Comparison of ENCODE assay signal across 11 cellular contexts in the genomic region with DNA sequence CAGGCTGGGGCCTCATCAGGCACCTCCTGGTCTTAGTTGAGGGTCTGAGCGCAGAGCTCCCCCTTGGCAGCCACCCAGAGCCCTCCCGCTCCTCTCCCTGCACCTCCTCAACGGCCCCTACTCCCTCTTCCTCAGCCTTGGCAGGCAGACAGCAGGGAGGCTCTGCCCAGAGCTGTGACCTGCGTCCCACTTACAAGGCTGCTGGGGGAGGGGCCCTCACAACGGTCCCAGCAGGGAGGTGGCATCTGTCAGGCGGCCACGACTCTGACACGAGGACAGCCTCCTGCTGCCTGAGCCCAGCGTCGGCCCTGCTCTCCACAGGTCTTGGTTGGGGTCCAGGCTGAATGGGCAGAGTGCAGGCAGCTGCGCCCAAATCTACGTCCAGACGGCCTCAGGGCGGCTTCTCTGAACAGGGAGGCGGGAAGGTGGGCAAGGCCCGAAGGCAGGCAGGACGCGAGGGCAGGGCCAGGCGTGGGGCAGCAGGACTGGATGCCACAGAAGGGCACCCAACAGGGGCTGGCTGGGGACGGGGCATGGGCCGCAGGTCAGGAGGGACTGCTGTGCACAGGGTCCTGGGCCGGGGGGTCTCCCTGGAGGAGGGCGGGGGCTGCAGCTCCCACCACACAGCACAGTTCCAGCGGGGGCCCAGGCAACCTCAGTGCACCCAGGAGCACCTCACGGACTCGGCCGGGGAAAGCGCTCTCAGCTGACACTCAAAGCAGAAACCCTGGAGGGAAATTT. TPM values are rescaled to one million over a fixed set of nuclear protein-coding genes. Genes with fewer than 3 reads are reported as not detected.
DNase-seq lines count a peak whose midpoint lies in the region; ATAC-seq and TF ChIP-seq lines count a peak whose summit lies in the region.
"Had no signal": no experiment of that assay in that cellular context is flagged by ENCODE, and none has a peak within 500 bp of the region (broad histone marks: within the 10 kb centered on the region; RNA-seq: fewer than 3 reads in every experiment).

No MANE protein-coding gene starts in this region.

- TF ChIP-seq EP300 in transverse colon (IDR thresholded peaks at IDR 0.05; ENCODE audit: low read depth) = peak; percentile 51

- no peaks in the 10 kb centered on the region for H3K27me3 ChIP-seq in lower lobe of right lung (ENCODE audit: low read depth)
- no peaks in the 10 kb centered on the region for H3K27me3 ChIP-seq in transverse colon

- peaks cover 19% of the 10 kb centered on the region for H3K4me1 ChIP-seq in lower lobe of right lung
- peaks cover 8 to 30% (median 25%) of the 10 kb centered on the region in 4 donors for H3K4me1 ChIP-seq in transverse colon

- H3K4me3 Mint-ChIP-seq in activated CD8-positive, alpha-beta memory T cell treated with anti-CD3 and anti-CD28 coated beads, Interleukin-2, amount 10 ng/mL, durations not matched to agents 7 days and 5 days = no peak overlapping the region

- peaks cover 16% of the 10 kb centered on the region for H3K4me1 Mint-ChIP-seq in activated CD8-positive, alpha-beta memory T cell treated with anti-CD3 and anti-CD28 coated beads, Interleukin-2, amount 10 ng/mL, durations not matched to agents 7 days and 5 days

- TF ChIP-seq CTCF in choroid plexus epithelial cell (conservative IDR thresholded peaks at IDR 0.05; ENCODE audit: low read depth, low read length) = no peak
- no peak for TF ChIP-seq CTCF in lower lobe of right lung (IDR thresholded peaks at IDR 0.05)
- TF ChIP-seq CTCF in transverse colon (IDR thresholded peaks at IDR 0.05) = no peak

- no peaks in the 10 kb centered on the region for H3K9me3 ChIP-seq in lower lobe of right lung
- H3K9me3 ChIP-seq in transverse colon = no peaks in the 10 kb centered on the region

- peak; percentile 12 for TF ChIP-seq POLR2A in transverse colon (IDR thresholded peaks at IDR 0.05)

- H3K27ac ChIP-seq in lower lobe of right lung (peak overlapping the region; percentile 68), transverse colon (peak overlapping the region; percentile 61 to 78 (median 72))
- H3K27ac ChIP-seq: epithelial cell of prostate had no signal

- peak; percentile 55 for DNase-seq in activated CD8-positive, alpha-beta memory T cell treated with anti-CD3 and anti-CD28 coated beads for 24 hours
- no peak for DNase-seq in activated CD8-positive, alpha-beta memory T cell treated with anti-CD3 and anti-CD28 coated beads, Interleukin-2, amount 10 ng/mL, durations not matched to agents 7 days and 5 days
- DNase-seq in choroid plexus epithelial cell (ENCODE audit: low read depth) (peak; percentile 34), lower lobe of right lung (peak; percentile 76), transverse colon (peak; percentile 86), NCI-H1048 (lab: John Stamatoyannopoulos, UW) (no peak), SW 1271 (lab: John Stamatoyannopoulos, UW) (no peak)
- DNase-seq: H7 had no signal

- no peak overlapping the region for H3K27ac Mint-ChIP-seq in activated CD8-positive, alpha-beta memory T cell treated with anti-CD3 and anti-CD28 coated beads, Interleukin-2, amount 10 ng/mL, durations not matched to agents 7 days and 5 days

- H3K27me3 Mint-ChIP-seq in activated CD8-positive, alpha-beta memory T cell treated with anti-CD3 and anti-CD28 coated beads, Interleukin-2, amount 10 ng/mL, durations not matched to agents 7 days and 5 days = no peaks in the 10 kb centered on the region
- H3K27me3 Mint-ChIP-seq: naive thymus-derived CD8-positive, alpha-beta T cell had no signal

- in situ Hi-C loops in transverse colon (cut with MboI; ENCODE audit: low pct_ligation_motif_present in 1 of 4, low pct_unique_long_range_greater_than_20kb in 1 of 4, low sequenced_read_pairs in 3 of 4) = no loop called here

- intact Hi-C loops in lower lobe of right lung (cut with DNase I) (no loop called here), transverse colon (cut with DNase I; ENCODE audit: low total_unique reads) (no loop called here)

- 74% methylated on average over 23 of the region's 28 CpGs; no CpG with 5 or more reads in 1 of the 2 donors for WGBS in transverse colon (ENCODE audit: low coverage in 1 of 2), 2 donors

- H3K9me3 Mint-ChIP-seq in activated CD8-positive, alpha-beta memory T cell treated with anti-CD3 and anti-CD28 coated beads, Interleukin-2, amount 10 ng/mL, durations not matched to agents 7 days and 5 days (ENCODE audit: low read depth) = no peaks in the 10 kb centered on the region
- H3K9me3 Mint-ChIP-seq: naive thymus-derived CD8-positive, alpha-beta T cell had no signal

- CTCF ChIA-PET in activated CD8-positive, alpha-beta memory T cell treated with anti-CD3 and anti-CD28 coated beads, Interleukin-2, amount 10 ng/mL, durations not matched to agents 7 days and 5 days (lab: Charles Lee) = no interaction called here

- no peak overlapping the region for H3K4me3 ChIP-seq in choroid plexus epithelial cell (ENCODE audit: low read depth, low read length)
- H3K4me3 ChIP-seq in lower lobe of right lung = peak overlapping the region; percentile 8
- H3K4me3 ChIP-seq in transverse colon = no peak overlapping the region

- no peak for ATAC-seq in activated CD8-positive, alpha-beta memory T cell treated with anti-CD3 and anti-CD28 coated beads, Interleukin-2, amount 10 ng/mL, durations not matched to agents 7 days and 5 days
- peak; percentile 20 to 60 for ATAC-seq in lower lobe of right lung
- no peak for ATAC-seq in GM18511 (IDR thresholded peaks at IDR 0.05; ENCODE audit: unreplicated experiment)
- ATAC-seq: naive thymus-derived CD8-positive, alpha-beta T cell had no signal

- H3K36me3 Mint-ChIP-seq in activated CD8-positive, alpha-beta memory T cell treated with anti-CD3 and anti-CD28 coated beads, Interleukin-2, amount 10 ng/mL, durations not matched to agents 7 days and 5 days = peaks cover 15% of the 10 kb centered on the region

- H3K36me3 ChIP-seq in lower lobe of right lung (peaks cover 8% of the 10 kb centered on the region), transverse colon (no peaks in the 10 kb centered on the region)

RNA-seq across cellular contexts. Expression of a gene that starts 7.5 kb away (rescaled TPM):
- 10 to 100 TPM; 53.2 to 60.2 TPM for total RNA-seq in activated CD8-positive, alpha-beta memory T cell treated with anti-CD3 and anti-CD28 coated beads, Interleukin-2, amount 10 ng/mL, durations not matched to agents 7 days and 5 days
- 50.7 TPM for total RNA-seq in lower lobe of right lung
- total RNA-seq in transverse colon = 10 to 100 TPM in 3 of 4 donors, 1 to 10 TPM in 1; 8.3 to 24.1 (median 17.3) TPM

Comparison
In these comparisons a context has a peak if more than half of its experiments do, and no peak if none do; other contexts are left out.
1. DNase-seq: peak in activated CD8-positive, alpha-beta memory T cell treated with anti-CD3 and anti-CD28 coated beads for 24 hours (single experiment), choroid plexus epithelial cell (single experiment), lower lobe of right lung (single experiment) and transverse colon (single experiment); none in activated CD8-positive, alpha-beta memory T cell treated with anti-CD3 and anti-CD28 coated beads, Interleukin-2, amount 10 ng/mL, durations not matched to agents 7 days and 5 days (single experiment), NCI-H1048 (single experiment) and SW 1271 (0 of 2).
2. ATAC-seq: peak in lower lobe of right lung (2 of 2); none in activated CD8-positive, alpha-beta memory T cell treated with anti-CD3 and anti-CD28 coated beads, Interleukin-2, amount 10 ng/mL, durations not matched to agents 7 days and 5 days (single experiment) and GM18511 (single experiment).